In the genomic region with DNA sequence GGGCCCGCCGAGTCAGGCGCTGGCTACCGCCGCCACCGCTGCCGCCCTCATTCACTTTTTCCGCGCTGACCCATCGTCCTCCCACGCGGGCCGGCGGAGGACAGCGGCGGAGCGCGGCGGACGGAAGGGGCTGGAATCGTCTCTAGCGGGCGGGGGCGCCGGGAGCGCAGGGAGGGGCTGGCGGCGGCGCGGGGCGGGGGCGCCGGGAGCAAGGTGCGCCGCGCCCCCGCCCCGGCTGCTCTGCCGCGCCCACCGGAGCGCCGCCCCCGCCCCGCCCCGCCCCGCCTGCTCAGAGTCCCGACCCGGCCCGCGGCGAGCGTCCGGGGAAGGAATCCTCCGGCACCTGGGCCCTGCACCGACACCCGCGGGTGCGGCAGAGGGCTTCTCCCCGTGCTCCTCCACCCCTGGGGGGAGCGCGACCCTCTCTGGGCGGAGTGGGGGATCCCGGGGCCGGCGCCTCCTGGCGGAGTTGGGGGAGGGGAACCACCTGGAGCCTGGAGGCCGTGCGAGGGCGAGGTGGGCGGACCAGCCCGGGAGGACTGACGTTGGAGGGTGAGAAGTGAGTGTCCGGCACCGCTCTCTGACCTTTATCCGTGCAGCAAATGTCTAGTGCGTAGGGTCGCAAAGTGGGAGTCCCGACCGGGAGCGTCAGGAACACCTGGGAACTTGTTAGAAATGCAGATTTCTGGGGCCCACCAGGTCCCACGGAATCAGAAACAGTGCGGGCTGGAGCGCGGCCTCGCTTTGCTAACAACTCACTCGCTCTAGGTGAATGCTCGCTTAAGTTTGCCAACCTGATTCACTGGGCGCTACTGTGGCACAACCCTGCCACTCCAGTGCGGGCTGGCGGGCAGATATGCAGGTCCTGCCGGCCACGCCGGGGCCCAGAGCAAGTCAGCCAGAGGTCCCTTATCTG, we compare ENCODE assay signal across 8 cellular contexts. TPM values are rescaled to one million over a fixed set of nuclear protein-coding genes. Genes with fewer than 3 reads are reported as not detected.
DNase-seq lines count a peak whose midpoint lies in the region; ATAC-seq and TF ChIP-seq lines count a peak whose summit lies in the region.

A gene with protein sequence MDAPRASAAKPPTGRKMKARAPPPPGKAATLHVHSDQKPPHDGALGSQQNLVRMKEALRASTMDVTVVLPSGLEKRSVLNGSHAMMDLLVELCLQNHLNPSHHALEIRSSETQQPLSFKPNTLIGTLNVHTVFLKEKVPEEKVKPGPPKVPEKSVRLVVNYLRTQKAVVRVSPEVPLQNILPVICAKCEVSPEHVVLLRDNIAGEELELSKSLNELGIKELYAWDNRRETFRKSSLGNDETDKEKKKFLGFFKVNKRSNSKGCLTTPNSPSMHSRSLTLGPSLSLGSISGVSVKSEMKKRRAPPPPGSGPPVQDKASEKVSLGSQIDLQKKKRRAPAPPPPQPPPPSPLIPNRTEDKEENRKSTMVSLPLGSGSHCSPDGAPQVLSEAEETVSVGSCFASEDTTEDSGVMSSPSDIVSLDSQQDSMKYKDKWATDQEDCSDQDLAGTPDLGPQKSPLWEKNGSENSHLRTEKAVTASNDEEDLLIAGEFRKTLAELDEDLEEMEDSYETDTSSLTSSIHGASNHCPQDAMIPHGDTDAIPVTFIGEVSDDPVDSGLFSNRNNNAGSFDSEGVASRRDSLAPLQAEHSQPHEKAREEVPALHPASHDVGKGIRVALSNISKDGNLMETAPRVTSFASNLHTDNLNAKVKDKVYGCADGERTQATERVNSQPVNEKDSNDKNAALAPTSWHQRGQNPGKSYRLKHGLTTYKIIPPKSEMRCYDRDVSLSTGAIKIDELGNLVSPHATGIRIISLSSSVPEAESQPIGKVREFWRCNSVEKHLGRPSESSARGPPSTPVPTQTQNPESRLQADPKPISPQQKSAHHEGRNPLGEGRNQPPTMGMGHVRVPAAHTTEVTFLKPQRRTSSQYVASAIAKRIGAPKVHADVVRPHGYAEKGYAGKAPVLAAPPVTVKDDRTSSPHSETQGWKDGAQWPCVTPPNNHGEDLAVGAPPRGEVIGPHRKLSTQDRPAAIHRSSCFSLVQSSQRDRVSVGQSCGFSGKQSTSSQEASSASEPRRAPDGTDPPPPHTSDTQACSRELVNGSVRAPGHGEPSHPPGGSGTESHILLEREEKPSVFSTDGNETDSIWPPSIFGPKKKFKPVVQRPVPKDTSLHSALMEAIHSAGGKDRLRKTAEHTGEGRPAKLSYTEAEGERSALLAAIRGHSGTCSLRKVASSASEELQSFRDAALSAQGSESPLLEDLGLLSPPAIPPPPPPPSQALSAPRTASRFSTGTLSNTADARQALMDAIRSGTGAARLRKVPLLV (minus strand): TSS at position 144 of the 916 bp plus-strand sequence. CDS start 176 bp downstream, outside the sequence.

- H3K9ac ChIP-seq in liver (ENCODE audit: low read depth in 1 of 2, low read length in 2 of 2): peak within 1 kb of the TSS; percentile 62 to 90

- 3% methylated on average over 94 of the region's 94 CpGs for WGBS in liver
- WGBS in suprapubic skin: 4% methylated on average over 14 of the region's 94 CpGs

- no peak for ATAC-seq in GM21786 (IDR thresholded peaks at IDR 0.05; ENCODE audit: unreplicated experiment)
- no peak for ATAC-seq in HG02981 (IDR thresholded peaks at IDR 0.05; ENCODE audit: unreplicated experiment)
- no peak for ATAC-seq in HG02798 (IDR thresholded peaks at IDR 0.05; ENCODE audit: poor library complexity, unreplicated experiment)

- peaks cover 10 to 52% (median 44%) of the 10 kb centered on the region in 4 donors for H3K4me1 ChIP-seq in liver (ENCODE audit: control insufficient read depth in 4 of 4, insufficient read depth in 4 of 4, low read length in 3 of 4)
- peaks cover 26% of the 10 kb centered on the region for H3K4me1 ChIP-seq in suprapubic skin

- no peaks in the 10 kb centered on the region for H3K36me3 ChIP-seq in liver (ENCODE audit: control insufficient read depth in 4 of 4, insufficient read depth in 3 of 4, low read depth in 1 of 4, low read length in 3 of 4)
- no peaks in the 10 kb centered on the region for H3K36me3 ChIP-seq in suprapubic skin

- H3K4me3 ChIP-seq in cardiac fibroblast (replicated peaks in 1 of 2; ENCODE audit: low read depth in 2 of 2, low read length in 2 of 2) (peak within 1 kb of the TSS; percentile 26 to 27), liver (ENCODE audit: low read depth in 1 of 3, low read length in 3 of 3) (peak within 1 kb of the TSS; percentile 77 to 90 (median 87)), suprapubic skin (peak within 1 kb of the TSS; percentile 71)

- no peak for TF ChIP-seq POLR2A in suprapubic skin (IDR thresholded peaks at IDR 0.05)

- H3K27me3 ChIP-seq in liver (ENCODE audit: control insufficient read depth in 4 of 4, insufficient read depth in 4 of 4, low read length in 3 of 4) (no peaks in the 10 kb centered on the region), suprapubic skin (peaks cover 26% of the 10 kb centered on the region)

- H3K9me3 ChIP-seq in liver (ENCODE audit: control insufficient read depth in 4 of 4, low read length in 3 of 4) (no peaks in the 10 kb centered on the region), suprapubic skin (no peaks in the 10 kb centered on the region)

- TF ChIP-seq EP300 in Ishikawa (IDR thresholded peaks at IDR 0.05; ENCODE audit: borderline replicate concordance) (no peak), suprapubic skin (IDR thresholded peaks at IDR 0.05) (no peak)

- DNase-seq in AG20443 (ENCODE audit: low spot score) (peak; percentile 40), cardiac fibroblast (ENCODE audit: low read depth in 2 of 2) (peak in 1 of 2 donors; percentile 3), suprapubic skin (ENCODE audit: low spot score in 2 of 2) (no peak)

- TF ChIP-seq RAD21 in Ishikawa (IDR thresholded peaks at IDR 0.05; ENCODE audit: low read depth) (no peak), liver (IDR thresholded peaks at IDR 0.05) (peak in 1 of 2 donors; percentile 5)

- H3K27ac ChIP-seq in liver (ENCODE audit: low read depth in 1 of 2, low read length in 2 of 2) (peak within 1 kb of the TSS; percentile 97), suprapubic skin (peak within 1 kb of the TSS; percentile 88)

- TF ChIP-seq CTCF in cardiac fibroblast (IDR thresholded peaks at IDR 0.05; ENCODE audit: low read depth, low read length) (no peak), liver (IDR thresholded peaks at IDR 0.05; ENCODE audit: low read depth, low read length, missing input control) (no peak), suprapubic skin (IDR thresholded peaks at IDR 0.05) (no peak)

TF ChIP-seq in Ishikawa, 13 proteins besides CTCF, POLR2A, EP300 and RAD21 (continues in another document):
- no peak for TF ChIP-seq USF1 (IDR thresholded peaks at IDR 0.05)
- peak; percentile 65 for TF ChIP-seq EGR1 (IDR thresholded peaks at IDR 0.05)

TF ChIP-seq in liver, 16 proteins besides CTCF, POLR2A, EP300 and RAD21:
- TF ChIP-seq EGR1 (IDR thresholded peaks at IDR 0.05; ENCODE audit: low read depth in 2 of 2): no peak
- peak; percentile 57 for TF ChIP-seq SP1 (IDR thresholded peaks at IDR 0.05)
- peak; percentile 83 for TF ChIP-seq TAF1 (conservative IDR thresholded peaks at IDR 0.05)
- no peak for TF ChIP-seq FOXA2 (IDR thresholded peaks at IDR 0.05)
- TF ChIP-seq REST (IDR thresholded peaks at IDR 0.05): peak; percentile 41
- TF ChIP-seq HNF4A (conservative IDR thresholded peaks at IDR 0.05): peak; percentile 36 to 41
- peak; percentile 46 to 70 for TF ChIP-seq RXRA (IDR thresholded peaks at IDR 0.05)

RNA-seq across cellular contexts. Expression of the gene that starts here (rescaled TPM):
- total RNA-seq in liver (10 to 100 TPM in 1 of 2 donors, 1 to 10 TPM in 1; 5.8 to 18.7 TPM), suprapubic skin (100 to 1,000 TPM in 1 of 4 donors, 10 to 100 TPM in 3; 50.2 to 156 (median 65.1) TPM)
- 10 to 100 TPM in 1 of 2 donors, 1 to 10 TPM in 1; 8.6 to 12.8 TPM for polyA plus RNA-seq in liver

Comparison
In these comparisons a context has a peak if more than half of its experiments do, and no peak if none do; other contexts are left out.
1. H3K4me3 ChIP-seq: peak in every context shown above with its lines; median percentile 87 in liver; 71 in suprapubic skin; 26 in cardiac fibroblast.